20 cellular contexts compared by ENCODE assay signal in the genomic region with DNA sequence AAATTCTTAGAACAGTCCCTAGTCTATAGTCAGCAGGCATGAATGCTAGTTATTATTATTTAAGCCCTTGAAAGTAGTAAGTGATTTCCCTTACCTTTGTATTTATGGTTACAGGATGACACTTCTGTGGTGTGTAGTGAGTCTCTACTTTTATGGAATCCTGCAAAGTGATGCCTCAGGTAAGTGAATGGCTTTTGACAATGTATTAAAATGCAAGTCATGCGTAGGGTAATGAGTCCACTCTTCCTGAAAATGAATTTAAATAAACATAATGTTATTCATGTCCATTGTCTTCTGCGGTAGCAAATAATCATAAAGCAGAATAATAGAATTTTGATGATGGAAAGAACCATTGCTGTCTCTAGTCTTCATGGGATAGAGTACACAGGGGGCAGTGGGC. TPM values are rescaled to one million over a fixed set of nuclear protein-coding genes. Genes with fewer than 3 reads are reported as not detected.
DNase-seq lines count a peak whose midpoint lies in the region; ATAC-seq and TF ChIP-seq lines count a peak whose summit lies in the region.
"Had no signal": no experiment of that assay in that cellular context is flagged by ENCODE, and none has a peak within 500 bp of the region (broad histone marks: within the 10 kb centered on the region; RNA-seq: fewer than 3 reads in every experiment).

No MANE protein-coding gene starts in this region.

- no peaks in the 10 kb centered on the region for H3K27me3 Mint-ChIP-seq in activated CD8-positive, alpha-beta T cell treated with anti-CD3 and anti-CD28 coated beads for 36 hours
- H3K27me3 Mint-ChIP-seq in activated CD8-positive, alpha-beta T cell treated with anti-CD3 and anti-CD28 coated beads, Interleukin-2, amount 10 ng/mL, durations not matched to agents 7 days and 5 days (ENCODE audit: low read depth), result no peaks in the 10 kb centered on the region
- H3K27me3 Mint-ChIP-seq in Calu3 (ENCODE audit: unreplicated experiment), result no peaks in the 10 kb centered on the region
- no peaks in the 10 kb centered on the region for H3K27me3 Mint-ChIP-seq in activated T-helper 1 cell treated with anti-CD3 and anti-CD28 coated beads, Interleukin-12 subunit alpha, Interleukin-12 subunit beta, Interleukin-2, Interleukin-4 antibody, amounts not matched to agents 30 ng/mL and 10 ng/mL and 1 ng/mL, durations not matched to agents 14 hours and 24 hours and 36 hours (ENCODE audit: insufficient read depth)
- no peaks in the 10 kb centered on the region for H3K27me3 Mint-ChIP-seq in CD8-positive, alpha-beta memory T cell
- H3K27me3 Mint-ChIP-seq: CD4-positive, alpha-beta T cell had no signal

- H2AFZ ChIP-seq in smooth muscle cell (ENCODE audit: low read depth), result no peak overlapping the region

- H3K27ac Mint-ChIP-seq in activated CD8-positive, alpha-beta T cell treated with anti-CD3 and anti-CD28 coated beads for 36 hours, result peak overlapping the region; percentile 87
- H3K27ac Mint-ChIP-seq in activated CD8-positive, alpha-beta T cell treated with anti-CD3 and anti-CD28 coated beads, Interleukin-2, amount 10 ng/mL, durations not matched to agents 7 days and 5 days, result no peak overlapping the region
- H3K27ac Mint-ChIP-seq in Calu3 (ENCODE audit: unreplicated experiment), result peak overlapping the region; percentile 99
- H3K27ac Mint-ChIP-seq in activated T-helper 1 cell treated with anti-CD3 and anti-CD28 coated beads, Interleukin-12 subunit alpha, Interleukin-12 subunit beta, Interleukin-2, Interleukin-4 antibody, amounts not matched to agents 30 ng/mL and 10 ng/mL and 1 ng/mL, durations not matched to agents 14 hours and 24 hours and 36 hours, result peak overlapping the region; percentile 90
- no peak overlapping the region for H3K27ac Mint-ChIP-seq in CD8-positive, alpha-beta memory T cell
- H3K27ac Mint-ChIP-seq: CD4-positive, alpha-beta T cell had no signal

- POLR2A ChIA-PET in activated CD8-positive, alpha-beta T cell treated with anti-CD3 and anti-CD28 coated beads for 36 hours (lab: Charles Lee), result no interaction called here
- POLR2A ChIA-PET in activated CD8-positive, alpha-beta T cell treated with anti-CD3 and anti-CD28 coated beads, Interleukin-2, amount 10 ng/mL, durations not matched to agents 7 days and 5 days (lab: Charles Lee), result no interaction called here
- POLR2A ChIA-PET in CD8-positive, alpha-beta memory T cell (lab: Charles Lee), result no interaction called here

- CTCF ChIA-PET in activated CD8-positive, alpha-beta T cell treated with anti-CD3 and anti-CD28 coated beads for 36 hours (lab: Charles Lee), result no interaction called here
- CTCF ChIA-PET in activated CD8-positive, alpha-beta T cell treated with anti-CD3 and anti-CD28 coated beads, Interleukin-2, amount 10 ng/mL, durations not matched to agents 7 days and 5 days (lab: Charles Lee), result no interaction called here
- CTCF ChIA-PET in Calu3 (lab: Charles Lee), result no interaction called here
- CTCF ChIA-PET in CD8-positive, alpha-beta memory T cell (lab: Charles Lee), result no interaction called here

- peaks cover 9% of the 10 kb centered on the region for H3F3A ChIP-seq in smooth muscle cell (ENCODE audit: low read depth)

- peaks cover 12% of the 10 kb centered on the region for H3K79me2 ChIP-seq in smooth muscle cell (ENCODE audit: low read depth)

- no peaks in the 10 kb centered on the region for H3K27me3 ChIP-seq in smooth muscle cell (ENCODE audit: low read depth)
- no peaks in the 10 kb centered on the region for H3K27me3 ChIP-seq in CD8-positive, alpha-beta memory T cell (ENCODE audit: insufficient read depth, low read length, poor library complexity, severe bottlenecking)
- H3K27me3 ChIP-seq: SJCRH30 had no signal

- H3K4me1 ChIP-seq in smooth muscle cell (ENCODE audit: low read depth), result peaks cover 18% of the 10 kb centered on the region
- no peaks in the 10 kb centered on the region for H3K4me1 ChIP-seq in CD8-positive, alpha-beta memory T cell (ENCODE audit: insufficient read depth, low read length)

- ATAC-seq in activated CD8-positive, alpha-beta T cell treated with anti-CD3 and anti-CD28 coated beads for 36 hours, result no peak
- no peak for ATAC-seq in activated CD8-positive, alpha-beta T cell treated with anti-CD3 and anti-CD28 coated beads, Interleukin-2, amount 10 ng/mL, durations not matched to agents 7 days and 5 days
- ATAC-seq: GM12878, Panc1 had no signal

- no TSS peak for BruUV-seq in Calu3 (replicated peaks; lab: Mats Ljungman, UMichigan)

- H3K36me3 Mint-ChIP-seq in activated CD8-positive, alpha-beta T cell treated with anti-CD3 and anti-CD28 coated beads for 36 hours (ENCODE audit: low read depth), result peaks cover 63% of the 10 kb centered on the region
- peaks cover 33% of the 10 kb centered on the region for H3K36me3 Mint-ChIP-seq in activated CD8-positive, alpha-beta T cell treated with anti-CD3 and anti-CD28 coated beads, Interleukin-2, amount 10 ng/mL, durations not matched to agents 7 days and 5 days (ENCODE audit: low read depth)
- H3K36me3 Mint-ChIP-seq in Calu3 (ENCODE audit: insufficient read depth, unreplicated experiment), result peaks cover 76% of the 10 kb centered on the region
- H3K36me3 Mint-ChIP-seq in activated T-helper 1 cell treated with anti-CD3 and anti-CD28 coated beads, Interleukin-12 subunit alpha, Interleukin-12 subunit beta, Interleukin-2, Interleukin-4 antibody, amounts not matched to agents 30 ng/mL and 10 ng/mL and 1 ng/mL, durations not matched to agents 14 hours and 24 hours and 36 hours (ENCODE audit: low read depth), result peaks cover 54% of the 10 kb centered on the region
- peaks cover 15 to 22% (median 20%) of the 10 kb centered on the region in 3 donors for H3K36me3 Mint-ChIP-seq in CD8-positive, alpha-beta memory T cell

- peaks cover 73% of the 10 kb centered on the region for H3K4me1 Mint-ChIP-seq in activated CD8-positive, alpha-beta T cell treated with anti-CD3 and anti-CD28 coated beads for 36 hours (ENCODE audit: low read depth)
- H3K4me1 Mint-ChIP-seq in activated CD8-positive, alpha-beta T cell treated with anti-CD3 and anti-CD28 coated beads, Interleukin-2, amount 10 ng/mL, durations not matched to agents 7 days and 5 days (ENCODE audit: low read depth), result peaks cover 30% of the 10 kb centered on the region
- peaks cover 80% of the 10 kb centered on the region for H3K4me1 Mint-ChIP-seq in Calu3 (ENCODE audit: low read depth, unreplicated experiment)
- H3K4me1 Mint-ChIP-seq in activated T-helper 1 cell treated with anti-CD3 and anti-CD28 coated beads, Interleukin-12 subunit alpha, Interleukin-12 subunit beta, Interleukin-2, Interleukin-4 antibody, amounts not matched to agents 30 ng/mL and 10 ng/mL and 1 ng/mL, durations not matched to agents 14 hours and 24 hours and 36 hours (ENCODE audit: low read depth), result peaks cover 83% of the 10 kb centered on the region
- peaks cover 0 to 14% (median 7%) of the 10 kb centered on the region in 3 donors for H3K4me1 Mint-ChIP-seq in CD8-positive, alpha-beta memory T cell

- no peak for TF ChIP-seq CTCF in activated CD8-positive, alpha-beta T cell treated with anti-CD3 and anti-CD28 coated beads for 36 hours (IDR thresholded peaks at IDR 0.05)
- no peak for TF ChIP-seq CTCF in Calu3 (IDR thresholded peaks at IDR 0.05; ENCODE audit: unreplicated experiment)
- TF ChIP-seq CTCF in smooth muscle cell (IDR thresholded peaks at IDR 0.05; ENCODE audit: borderline replicate concordance, insufficient read depth, poor library complexity, severe bottlenecking), result no peak

- no peak overlapping the region for H3K4me3 Mint-ChIP-seq in activated CD8-positive, alpha-beta T cell treated with anti-CD3 and anti-CD28 coated beads for 36 hours
- no peak overlapping the region for H3K4me3 Mint-ChIP-seq in activated CD8-positive, alpha-beta T cell treated with anti-CD3 and anti-CD28 coated beads, Interleukin-2, amount 10 ng/mL, durations not matched to agents 7 days and 5 days
- H3K4me3 Mint-ChIP-seq in Calu3 (ENCODE audit: low read depth, unreplicated experiment), result no peak overlapping the region
- H3K4me3 Mint-ChIP-seq in activated T-helper 1 cell treated with anti-CD3 and anti-CD28 coated beads, Interleukin-12 subunit alpha, Interleukin-12 subunit beta, Interleukin-2, Interleukin-4 antibody, amounts not matched to agents 30 ng/mL and 10 ng/mL and 1 ng/mL, durations not matched to agents 14 hours and 24 hours and 36 hours, result no peak overlapping the region
- no peak overlapping the region for H3K4me3 Mint-ChIP-seq in CD8-positive, alpha-beta memory T cell
- H3K4me3 Mint-ChIP-seq: CD4-positive, alpha-beta T cell had no signal

- WGBS in smooth muscle cell (ENCODE audit: low lambda C conversion rate), result 94% methylated on average over 2 of the region's 2 CpGs

- H3K9me3 Mint-ChIP-seq in activated CD8-positive, alpha-beta T cell treated with anti-CD3 and anti-CD28 coated beads for 36 hours, result peaks cover 11% of the 10 kb centered on the region
- H3K9me3 Mint-ChIP-seq in activated CD8-positive, alpha-beta T cell treated with anti-CD3 and anti-CD28 coated beads, Interleukin-2, amount 10 ng/mL, durations not matched to agents 7 days and 5 days (ENCODE audit: insufficient read depth), result peaks cover 9% of the 10 kb centered on the region
- peaks cover 6% of the 10 kb centered on the region for H3K9me3 Mint-ChIP-seq in Calu3 (ENCODE audit: low read depth, unreplicated experiment)
- H3K9me3 Mint-ChIP-seq in activated T-helper 1 cell treated with anti-CD3 and anti-CD28 coated beads, Interleukin-12 subunit alpha, Interleukin-12 subunit beta, Interleukin-2, Interleukin-4 antibody, amounts not matched to agents 30 ng/mL and 10 ng/mL and 1 ng/mL, durations not matched to agents 14 hours and 24 hours and 36 hours, result peaks cover 22% of the 10 kb centered on the region
- H3K9me3 Mint-ChIP-seq in CD8-positive, alpha-beta memory T cell, result no peaks in the 10 kb centered on the region
- H3K9me3 Mint-ChIP-seq: CD4-positive, alpha-beta T cell had no signal

- no peak overlapping the region for H3K9ac ChIP-seq in smooth muscle cell (ENCODE audit: low read depth)

- H3K27ac ChIP-seq in smooth muscle cell (ENCODE audit: low read depth), result peak overlapping the region; percentile 98
- H3K27ac ChIP-seq in CD8-positive, alpha-beta memory T cell (ENCODE audit: low read depth, low read length), result no peak overlapping the region
- H3K27ac ChIP-seq: SJCRH30 had no signal

- intact Hi-C loops in activated CD8-positive, alpha-beta T cell treated with anti-CD3 and anti-CD28 coated beads for 36 hours (cut with micrococcal nuclease), result loop anchor here (5.0 kb wide), 1 partner anchor 47 kb away; no protein-coding TSS in a partner anchor
- intact Hi-C loops in Calu3 (cut with micrococcal nuclease; ENCODE audit: unreplicated experiment), result loop anchor here (5.0 kb wide), 2 partner anchors 133 to 192 kb away; no protein-coding TSS in a partner anchor
- intact Hi-C loops in activated T-helper 1 cell treated with anti-CD3 and anti-CD28 coated beads, Interleukin-12 subunit alpha, Interleukin-12 subunit beta, Interleukin-2, Interleukin-4 antibody, amounts not matched to agents 30 ng/mL and 10 ng/mL and 1 ng/mL, durations not matched to agents 14 hours and 24 hours and 36 hours (cut with micrococcal nuclease), result loop anchor here (10.0 kb wide), 1 partner anchor 1029 kb away; no protein-coding TSS in a partner anchor

- DNase-seq in activated CD8-positive, alpha-beta T cell treated with anti-CD3 and anti-CD28 coated beads for 36 hours, result no peak
- no peak for DNase-seq in activated CD8-positive, alpha-beta T cell treated with anti-CD3 and anti-CD28 coated beads, Interleukin-2, amount 10 ng/mL, durations not matched to agents 7 days and 5 days
- DNase-seq in Calu3, result no peak
- no peak for DNase-seq in activated T-helper 1 cell treated with anti-CD3 and anti-CD28 coated beads, Interleukin-12 subunit alpha, Interleukin-12 subunit beta, Interleukin-2, Interleukin-4 antibody, amounts not matched to agents 30 ng/mL and 10 ng/mL and 1 ng/mL, durations not matched to agents 14 hours and 24 hours and 36 hours (ENCODE audit: low spot score)
- DNase-seq in smooth muscle cell (lab: John Stamatoyannopoulos, UW; ENCODE audit: unreplicated experiment), result no peak
- no peak for DNase-seq in HK-2 (ENCODE audit: unreplicated experiment)
- DNase-seq in CD8-positive, alpha-beta memory T cell, result no peak
- DNase-seq: Caco-2; CD4-positive, alpha-beta T cell; DND-41; KG1; NCI-H1105 treated with DMSO at 0.1 percent for 48 hours; NCI-H2029 treated with DMSO at 0.1 percent for 48 hours; NCI-H226; NCI-H510A treated with DMSO at 0.1 percent for 48 hours; NCI-H748 treated with DMSO at 0.1 percent for 48 hours; NK-92 treated with Interleukin-12 subunit alpha and Interleukin-12 subunit beta, amount 100 ng/mL, for 24 hours; SJCRH30 had no signal

- no peaks in the 10 kb centered on the region for H3K9me3 ChIP-seq in smooth muscle cell (replicated peaks; ENCODE audit: low read depth)
- H3K9me3 ChIP-seq in CD8-positive, alpha-beta memory T cell (ENCODE audit: low read length), result no peaks in the 10 kb centered on the region
- H3K9me3 ChIP-seq: Caco-2, SJCRH30 had no signal

- H3K36me3 ChIP-seq in smooth muscle cell (ENCODE audit: low read depth), result no peaks in the 10 kb centered on the region
- no peaks in the 10 kb centered on the region for H3K36me3 ChIP-seq in CD8-positive, alpha-beta memory T cell (ENCODE audit: insufficient read depth, low read length)
- H3K36me3 ChIP-seq: SJCRH30 had no signal

- no peak overlapping the region for H3K4me3 ChIP-seq in smooth muscle cell
- no peak overlapping the region for H3K4me3 ChIP-seq in CD8-positive, alpha-beta memory T cell (ENCODE audit: low read length)
- H3K4me3 ChIP-seq: GM12878, SJCRH30 had no signal

- H3K4me2 ChIP-seq in smooth muscle cell, result peak overlapping the region; percentile 29

- no peaks in the 10 kb centered on the region for H4K20me1 ChIP-seq in smooth muscle cell (ENCODE audit: low read depth)

RNA-seq across cellular contexts. Expression of a gene that starts 50.3 kb away (rescaled TPM):
- 10 to 100 TPM; 18.8 to 20.2 TPM for total RNA-seq in activated CD8-positive, alpha-beta T cell treated with anti-CD3 and anti-CD28 coated beads for 36 hours
- total RNA-seq in activated CD8-positive, alpha-beta T cell treated with anti-CD3 and anti-CD28 coated beads, Interleukin-2, amount 10 ng/mL, durations not matched to agents 7 days and 5 days, result 10 to 100 TPM; 10.3 to 11.6 TPM
- total RNA-seq in Calu3 (2022) (186 and 239 TPM in 2 replicates), smooth muscle cell (49.1 and 53.5 TPM in 2 replicates)
- total RNA-seq in activated T-helper 1 cell treated with anti-CD3 and anti-CD28 coated beads, Interleukin-12 subunit alpha, Interleukin-12 subunit beta, Interleukin-2, Interleukin-4 antibody, amounts not matched to agents 30 ng/mL and 10 ng/mL and 1 ng/mL, durations not matched to agents 14 hours and 24 hours and 36 hours, result 26.4 and 31.6 TPM in 2 replicates
- 13.5 and 16.5 TPM in 2 replicates for polyA plus RNA-seq in smooth muscle cell
- total RNA-seq in CD8-positive, alpha-beta memory T cell, result 10 to 100 TPM in 1 of 2 experiments, 1 to 10 TPM in 1; 6.7 to 11.5 TPM
- 5.2 TPM for polyA plus RNA-seq in CD8-positive, alpha-beta memory T cell

Comparison
In these comparisons a context has a peak if more than half of its experiments do, and no peak if none do; other contexts are left out.
1. H3K27ac Mint-ChIP-seq: peak in activated CD8-positive, alpha-beta T cell treated with anti-CD3 and anti-CD28 coated beads for 36 hours (single experiment), Calu3 (single experiment) and activated T-helper 1 cell treated with anti-CD3 and anti-CD28 coated beads, Interleukin-12 subunit alpha, Interleukin-12 subunit beta, Interleukin-2, Interleukin-4 antibody, amounts not matched to agents 30 ng/mL and 10 ng/mL and 1 ng/mL, durations not matched to agents 14 hours and 24 hours and 36 hours (single experiment); none in activated CD8-positive, alpha-beta T cell treated with anti-CD3 and anti-CD28 coated beads, Interleukin-2, amount 10 ng/mL, durations not matched to agents 7 days and 5 days (single experiment) and CD8-positive, alpha-beta memory T cell (0 of 8).